In the genomic region with DNA sequence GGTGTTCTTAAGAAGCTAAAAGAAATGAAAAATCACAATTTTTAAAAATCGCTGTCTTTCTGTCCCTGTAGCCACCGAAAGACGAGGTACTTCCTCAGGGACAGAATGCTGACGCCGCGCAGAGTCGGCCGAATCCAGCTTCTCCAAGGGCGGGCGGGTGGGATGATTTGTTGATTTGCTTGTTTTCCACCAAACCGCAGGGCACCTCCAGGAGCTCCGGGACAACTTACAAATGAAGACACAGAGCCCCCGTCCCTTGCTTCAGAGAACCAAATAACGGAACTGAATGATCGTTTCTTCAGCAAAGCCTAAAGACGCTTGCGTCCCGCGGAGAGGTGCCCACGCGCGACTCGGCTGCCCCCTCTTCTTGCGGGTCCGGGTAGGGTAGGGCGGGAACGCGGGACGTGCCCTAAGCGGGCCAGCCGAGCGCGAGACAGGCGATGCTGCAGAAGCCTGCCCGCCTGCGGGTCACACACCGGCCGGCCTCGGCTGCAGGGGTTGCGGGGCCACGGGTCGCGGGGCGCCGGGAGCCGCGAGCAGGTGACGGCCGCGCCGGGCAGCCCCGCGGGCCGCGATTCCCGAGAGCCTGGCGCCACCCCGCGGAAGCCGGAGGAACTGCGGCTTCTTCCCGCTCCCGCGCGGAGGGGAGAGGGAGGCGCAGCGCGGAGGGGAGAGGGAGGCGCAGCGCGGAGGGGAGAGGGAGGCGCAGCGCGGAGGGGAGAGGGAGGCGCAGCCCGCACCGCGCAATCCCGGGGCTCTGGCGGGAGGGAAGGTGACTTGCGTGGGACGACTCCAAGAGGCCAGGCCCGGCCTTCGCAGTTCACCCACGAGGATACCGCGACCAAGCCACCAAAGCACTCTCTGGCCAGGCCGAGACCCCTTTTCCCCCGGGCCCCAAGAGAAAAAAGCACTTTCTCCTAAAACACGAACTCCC, we compare ENCODE assay signal across 8 cellular contexts. TPM values are rescaled to one million over a fixed set of nuclear protein-coding genes. Genes with fewer than 3 reads are reported as not detected.
DNase-seq lines count a peak whose midpoint lies in the region; ATAC-seq and TF ChIP-seq lines count a peak whose summit lies in the region.

No MANE protein-coding gene starts in this region.

- H3K4me3 ChIP-seq in cardiac fibroblast (replicated peaks in 1 of 2; ENCODE audit: low read depth in 2 of 2, low read length in 2 of 2) (no peak overlapping the region), left lung (peak overlapping the region; percentile 19 to 25)

- ATAC-seq in left lung: peak; percentile 91
- no peak for ATAC-seq in HG03025 (IDR thresholded peaks at IDR 0.05; ENCODE audit: low FRiP score, unreplicated experiment)
- no peak for ATAC-seq in GM18909 (IDR thresholded peaks at IDR 0.05; ENCODE audit: poor library complexity, unreplicated experiment)

- H3K36me3 ChIP-seq in left lung: no peaks in the 10 kb centered on the region

- peak; percentile 96 for TF ChIP-seq CTCF in C4-2B (conservative IDR thresholded peaks at IDR 0.05)
- TF ChIP-seq CTCF in VCaP (conservative IDR thresholded peaks at IDR 0.05): peak; percentile 66
- TF ChIP-seq CTCF in cardiac fibroblast (IDR thresholded peaks at IDR 0.05; ENCODE audit: low read depth, low read length): peak; percentile 51
- peak; percentile 88 to 95 for TF ChIP-seq CTCF in left lung (IDR thresholded peaks at IDR 0.05)

- DNase-seq in HT-29 (ENCODE audit: low spot score) (peak; percentile 58), cardiac fibroblast (ENCODE audit: low read depth in 2 of 2) (peak in 1 of 2 donors; percentile 25), left lung (peak in 1 of 2 donors; percentile 87)
- peak; percentile 44 to 63 for DNase-seq in stimulated activated CD4-positive, alpha-beta T cell treated with anti-CD3 and anti-CD28 coated beads, Interleukin-4, amount 100 ng/mL, for 48 hours (ENCODE audit: low read depth in 2 of 2)

- H3K9me3 ChIP-seq in left lung: no peaks in the 10 kb centered on the region

- H3K27me3 ChIP-seq in left lung: peaks cover 94 to 100% of the 10 kb centered on the region in 2 donors

- H3K4me1 ChIP-seq in left lung: peaks cover 2 to 48% of the 10 kb centered on the region in 2 donors

- intact Hi-C loops in left lung (cut with DNase I): loop anchor here in 1 of 2 donors (5.0 to 10.0 kb wide), 2 partner anchors 579 to 787 kb away; no protein-coding TSS in a partner anchor

- H3K27ac ChIP-seq in C4-2B (no peak overlapping the region), VCaP (no peak overlapping the region), left lung (peak overlapping the region in 1 of 2 donors; percentile 56)

RNA-seq across cellular contexts. Expression of a gene that starts 7.7 kb away (rescaled TPM):
- not detected in 2 replicates for total RNA-seq in HT-29 (2014; rRNA removed; shearing (Covaris generic))
- total RNA-seq in left lung: 10 to 100 TPM; 12.6 to 17.7 TPM

Comparison
In these comparisons a context has a peak if more than half of its experiments do, and no peak if none do; other contexts are left out.
1. H3K4me3 ChIP-seq: peak in left lung (2 of 2); none in cardiac fibroblast (0 of 2).
2. RNA of a gene that starts 7.7 kb away (total RNA-seq): 12.6 to 17.7 TPM in left lung; not detected in HT-29; every median in the first group is over 10 times any median in the second.
3. Peak in every context shown above with its lines, with median percentiles within 50 percentile points of each other: CTCF ChIP-seq.